2 cellular contexts compared by ENCODE assay signal in the genomic region with DNA sequence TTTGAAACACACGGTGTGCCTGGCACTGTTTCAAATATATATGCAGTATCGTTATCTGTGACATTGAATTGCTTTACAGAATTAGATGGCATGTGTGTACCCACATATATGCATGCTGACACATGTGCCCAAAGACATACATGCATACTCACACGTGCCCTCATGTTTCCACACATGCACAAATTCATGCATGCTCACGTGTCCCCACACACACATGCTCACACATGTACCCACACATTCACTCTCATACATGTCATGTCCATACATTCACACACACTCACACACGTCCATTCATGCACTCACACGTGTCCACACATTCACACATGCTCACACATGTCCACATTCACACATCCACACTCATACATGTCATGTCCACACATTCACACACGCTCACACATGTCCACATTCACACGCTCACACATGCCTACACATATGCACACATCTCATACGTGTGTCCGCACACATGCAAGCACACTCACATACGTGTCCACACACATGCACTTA.
TF ChIP-seq lines count a peak whose summit lies in the region.

No MANE protein-coding gene starts in this region.

TF ChIP-seq in HEK293, 187 proteins besides CTCF, POLR2A, EP300 and RAD21:
- TF ChIP-seq ZNF18 (tag by site-specific recombination; IDR thresholded peaks at IDR 0.05), result peak; percentile 94
- TF ChIP-seq ZNF629 (tag by site-specific recombination; IDR thresholded peaks at IDR 0.05), result no peak
- TF ChIP-seq ZNF561 (tag by site-specific recombination; IDR thresholded peaks at IDR 0.05; ENCODE audit: borderline replicate concordance), result no peak

TF ChIP-seq in K562, 482 proteins besides CTCF, POLR2A, EP300 and RAD21:
- TF ChIP-seq CUX1 (CRISPR knock-in tag; IDR thresholded peaks at IDR 0.05) (no peak), EZH2 (IDR thresholded peaks at IDR 0.05; ENCODE audit: borderline replicate concordance, low read depth, low read length) (no peak), ZNF436 (CRISPR knock-in tag; IDR thresholded peaks at IDR 0.05) (no peak), E2F3 (CRISPR knock-in tag; IDR thresholded peaks at IDR 0.05) (no peak), ESRRB (CRISPR knock-in tag; IDR thresholded peaks at IDR 0.05; ENCODE audit: borderline replicate concordance) (no peak), POLR2B (IDR thresholded peaks at IDR 0.05; ENCODE audit: low read depth, partially characterized antibody) (peak; percentile 23), KAT7 (CRISPR knock-in tag; IDR thresholded peaks at IDR 0.05; ENCODE audit: borderline replicate concordance) (no peak)
- TF ChIP-seq, protein P1, sequence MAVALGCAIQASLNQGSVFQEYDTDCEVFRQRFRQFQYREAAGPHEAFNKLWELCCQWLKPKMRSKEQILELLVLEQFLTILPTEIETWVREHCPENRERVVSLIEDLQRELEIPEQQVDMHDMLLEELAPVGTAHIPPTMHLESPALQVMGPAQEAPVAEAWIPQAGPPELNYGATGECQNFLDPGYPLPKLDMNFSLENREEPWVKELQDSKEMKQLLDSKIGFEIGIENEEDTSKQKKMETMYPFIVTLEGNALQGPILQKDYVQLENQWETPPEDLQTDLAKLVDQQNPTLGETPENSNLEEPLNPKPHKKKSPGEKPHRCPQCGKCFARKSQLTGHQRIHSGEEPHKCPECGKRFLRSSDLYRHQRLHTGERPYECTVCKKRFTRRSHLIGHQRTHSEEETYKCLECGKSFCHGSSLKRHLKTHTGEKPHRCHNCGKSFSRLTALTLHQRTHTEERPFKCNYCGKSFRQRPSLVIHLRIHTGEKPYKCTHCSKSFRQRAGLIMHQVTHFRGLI (CRISPR knock-in tag; IDR thresholded peaks at IDR 0.05), result no peak
